Comparison of ENCODE assay signal across 32 cellular contexts in genomic region chr12:119920064-119920463, GRCh38.
"Had no signal": no experiment of that assay in that cellular context is flagged by ENCODE, and none has a peak within 500 bp of the region (broad histone marks: within the 10 kb centered on the region; RNA-seq: fewer than 3 reads in every experiment).

No MANE protein-coding gene starts in this region.

- H3K36me3 Mint-ChIP-seq: naive B cell; natural killer cell; neural progenitor cell; stimulated activated memory B cell treated with anti-CD40 and anti-IgM and Interleukin-4, amounts not matched to agents 10 μg/mL and 1 μg/mL and 100 μg/mL, for 72 hours; type B pancreatic cell had no signal

- H3K4me3 Mint-ChIP-seq: naive B cell; natural killer cell; nephron; neural progenitor cell; stimulated activated memory B cell treated with anti-CD40 and anti-IgM and Interleukin-4, amounts not matched to agents 10 μg/mL and 1 μg/mL and 100 μg/mL, for 72 hours; stimulated activated naive CD8-positive, alpha-beta T cell treated with anti-CD3 and anti-CD28 coated beads, Interleukin-15, amount 100 ng/mL, for 72 hours; type B pancreatic cell had no signal

- H3K36me3 ChIP-seq: neural progenitor cell, ovary, spleen, suprapubic skin, tibial artery, transverse colon, vagina had no signal

- H2AFZ ChIP-seq: neural progenitor cell, parathyroid adenoma had no signal

- FAIRE-seq: urothelium cell line had no signal

- H3K79me2 ChIP-seq: parathyroid adenoma had no signal

- H3K4me2 ChIP-seq: neural progenitor cell, smooth muscle cell had no signal

- H3K9me3 ChIP-seq: ovary, psoas muscle, spleen, suprapubic skin, testis, tibial artery, transverse colon, vagina had no signal

- H3K9me3 Mint-ChIP-seq: naive B cell; natural killer cell; stimulated activated memory B cell treated with anti-CD40 and anti-IgM and Interleukin-4, amounts not matched to agents 10 μg/mL and 1 μg/mL and 100 μg/mL, for 72 hours; stimulated activated naive CD8-positive, alpha-beta T cell treated with anti-CD3 and anti-CD28 coated beads, Interleukin-15, amount 100 ng/mL, for 72 hours; type B pancreatic cell had no signal

- H3K27me3 ChIP-seq: neural progenitor cell, ovary, suprapubic skin, testis, transverse colon, vagina had no signal

- H3K4me1 ChIP-seq: neural progenitor cell, parathyroid adenoma, psoas muscle, spleen, suprapubic skin, testis, tibial artery, transverse colon, vagina had no signal

- ATAC-seq: natural killer cell; psoas muscle; right cardiac atrium; sciatic nerve; stimulated activated memory B cell treated with anti-CD40 and anti-IgM and Interleukin-4, amounts not matched to agents 10 μg/mL and 1 μg/mL and 100 μg/mL, for 72 hours; stimulated activated naive CD8-positive, alpha-beta T cell treated with anti-CD3 and anti-CD28 coated beads, Interleukin-15, amount 100 ng/mL, for 72 hours; stimulated activated naive CD8-positive, alpha-beta T cell treated with anti-CD3 and anti-CD28 coated beads, Interleukin-15, Interleukin-2, amounts not matched to agents 100 U/mL and 50 U/mL, for 24 hours had no signal

- H3K27ac Mint-ChIP-seq: naive B cell; natural killer cell; nephron; neural progenitor cell; progenitor cell of endocrine pancreas; stimulated activated memory B cell treated with anti-CD40 and anti-IgM and Interleukin-4, amounts not matched to agents 10 μg/mL and 1 μg/mL and 100 μg/mL, for 72 hours; stimulated activated naive CD8-positive, alpha-beta T cell treated with anti-CD3 and anti-CD28 coated beads, Interleukin-15, amount 100 ng/mL, for 72 hours; type B pancreatic cell had no signal

- H3K9ac ChIP-seq: neural progenitor cell, parathyroid adenoma had no signal

- DNase-seq: naive B cell; natural killer cell; occipital lobe; ovary; posterior cingulate gyrus; psoas muscle; right cardiac atrium; spleen; stimulated activated CD4-positive, alpha-beta T cell treated with anti-CD3 and anti-CD28 coated beads, Interleukin-12 subunit alpha, Interleukin-12 subunit beta, amount 100 ng/mL, for 4 hours; stimulated activated CD4-positive, alpha-beta T cell treated with anti-CD3 and anti-CD28 coated beads, Interleukin-1b, Interleukin-23, amount 100 ng/mL, for 48 hours; stimulated activated CD4-positive, alpha-beta T cell treated with anti-CD3 and anti-CD28 coated beads, Interleukin-4, amount 100 ng/mL, for 1 hour; stimulated activated CD4-positive, alpha-beta T cell treated with anti-CD3 and anti-CD28 coated beads, Interleukin-4, amount 100 ng/mL, for 4 hours; stimulated activated CD8-positive, alpha-beta memory T cell treated with anti-CD3 and anti-CD28 coated beads, Interleukin-4, amount 100 ng/mL, for 48 hours; stimulated activated naive CD4-positive, alpha-beta T cell; stimulated activated naive CD8-positive, alpha-beta T cell treated with anti-CD3 and anti-CD28 coated beads, Interleukin-15, amount 100 ng/mL, for 72 hours; stimulated activated naive CD8-positive, alpha-beta T cell treated with anti-CD3 and anti-CD28 coated beads, Interleukin-15, Interleukin-2, amounts not matched to agents 100 U/mL and 50 U/mL, for 24 hours; substantia nigra; testis; tibial artery; transverse colon had no signal

- H3K4me1 Mint-ChIP-seq: naive B cell; natural killer cell; nephron; neural progenitor cell; stimulated activated memory B cell treated with anti-CD40 and anti-IgM and Interleukin-4, amounts not matched to agents 10 μg/mL and 1 μg/mL and 100 μg/mL, for 72 hours; stimulated activated naive CD8-positive, alpha-beta T cell treated with anti-CD3 and anti-CD28 coated beads, Interleukin-15, amount 100 ng/mL, for 72 hours had no signal

- H3K4me3 ChIP-seq: neural progenitor cell, ovary, psoas muscle, skin epidermis, smooth muscle cell, spleen, suprapubic skin, testis, tibial artery, transverse colon, vagina had no signal

- H3K27ac ChIP-seq: neural progenitor cell, ovary, parathyroid adenoma, psoas muscle, skin epidermis, spleen, suprapubic skin, testis, tibial artery, transverse colon, vagina had no signal
